Comparison of ENCODE assay signal across 8 cellular contexts in the genomic region with DNA sequence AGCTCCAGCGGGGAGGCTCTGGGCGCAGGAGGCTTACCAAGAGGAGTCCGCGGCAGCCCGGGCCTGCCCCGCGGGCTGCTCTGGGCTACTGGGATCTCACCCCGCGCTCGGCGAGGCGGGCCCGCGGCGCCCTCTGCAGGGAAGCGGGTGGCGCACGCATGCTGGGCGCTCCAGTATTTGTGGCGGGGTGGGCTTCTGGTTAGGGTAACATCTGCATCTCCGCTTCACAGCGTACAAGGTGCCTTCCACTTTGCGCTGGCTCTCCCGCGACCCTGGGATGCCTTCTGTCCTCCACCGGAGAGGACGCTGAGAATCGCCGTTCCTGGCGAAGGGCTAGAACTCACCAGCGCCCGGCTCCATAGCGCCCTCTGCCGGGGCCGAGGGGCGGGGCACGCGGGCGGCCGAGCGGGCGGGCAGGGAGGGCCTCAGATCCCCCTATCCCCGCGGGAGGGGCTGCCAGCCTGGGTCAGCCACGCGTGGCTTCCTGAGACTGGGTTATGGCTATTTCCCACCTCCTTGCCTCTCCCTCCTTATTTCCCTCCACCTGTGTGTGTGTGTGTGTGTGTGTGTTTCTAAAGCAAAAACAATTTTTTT. TPM values are rescaled to one million over a fixed set of nuclear protein-coding genes. Genes with fewer than 3 reads are reported as not detected.
DNase-seq lines count a peak whose midpoint lies in the region; TF ChIP-seq lines count a peak whose summit lies in the region.

No MANE protein-coding gene starts in this region.

- no peaks in the 10 kb centered on the region; the same call in 1 of the 2 replicates for H3K27me3 ChIP-seq in SJCRH30
- no peaks in the 10 kb centered on the region for H3K27me3 ChIP-seq in ovary
- H3K27me3 ChIP-seq in thyroid gland: no peaks in the 10 kb centered on the region

- in situ Hi-C loops in G401 (cut with HindIII; ENCODE audit: low sequenced_read_pairs): no loop called here

- CTCF ChIA-PET in activated naive CD4-positive, alpha-beta T cell treated with anti-CD3 and anti-CD28 coated beads for 36 hours (lab: Charles Lee): interaction anchor here (0.6 to 5.2 kb wide), 42 partner anchors 8 to 477 kb away, joined by 3 to 49 read pairs (median 4); partner anchors contain the start of genes CTBS, GNG5, PRKACB and SPATA1

- H3K4me1 ChIP-seq in SJCRH30 (no peaks in the 10 kb centered on the region), ovary (ENCODE audit: insufficient read depth) (peaks cover 2% of the 10 kb centered on the region), thyroid gland (peaks cover 0 to 6% of the 10 kb centered on the region in 2 donors)

- H3K9me3 ChIP-seq in SJCRH30 (replicated peaks) (no peaks in the 10 kb centered on the region), ovary (no peaks in the 10 kb centered on the region), thyroid gland (no peaks in the 10 kb centered on the region)

- no peaks in the 10 kb centered on the region for H3K9me3 Mint-ChIP-seq in activated naive CD4-positive, alpha-beta T cell treated with anti-CD3 and anti-CD28 coated beads for 36 hours

- peak overlapping the region; percentile 93 for H3K4me3 Mint-ChIP-seq in activated naive CD4-positive, alpha-beta T cell treated with anti-CD3 and anti-CD28 coated beads for 36 hours

- peak overlapping the region; percentile 56 for H3K4me3 ChIP-seq in SJCRH30
- H3K4me3 ChIP-seq in ovary: peak overlapping the region; percentile 69
- H3K4me3 ChIP-seq in thyroid gland (replicated peaks in 1 of 3): peak overlapping the region; percentile 2 to 39 (median 34)

- no peaks in the 10 kb centered on the region for H3K36me3 Mint-ChIP-seq in activated naive CD4-positive, alpha-beta T cell treated with anti-CD3 and anti-CD28 coated beads for 36 hours (ENCODE audit: low read depth)

- TF ChIP-seq CTCF in ovary (IDR thresholded peaks at IDR 0.05): peak; percentile 79 to 97 (median 85)
- peak; percentile 67 to 99 (median 94) for TF ChIP-seq CTCF in thyroid gland (IDR thresholded peaks at IDR 0.05)

- no peaks in the 10 kb centered on the region for H3K27me3 Mint-ChIP-seq in activated naive CD4-positive, alpha-beta T cell treated with anti-CD3 and anti-CD28 coated beads for 36 hours (ENCODE audit: low read depth)

- DNase-seq in G401 (ENCODE audit: low spot score) (peak; percentile 79), HCEC 1CT (peak; percentile 47), M059J (ENCODE audit: low read depth) (peak; percentile 80), SJCRH30 (peak; percentile 73 to 81), head of caudate nucleus (peak; percentile 37 to 90 (median 79)), ovary (peak; percentile 64 to 88 (median 74)), thyroid gland (peak; percentile 82 to 83)
- peak; percentile 85 for DNase-seq in activated naive CD4-positive, alpha-beta T cell treated with anti-CD3 and anti-CD28 coated beads for 36 hours

- H3K4me1 Mint-ChIP-seq in activated naive CD4-positive, alpha-beta T cell treated with anti-CD3 and anti-CD28 coated beads for 36 hours (ENCODE audit: low read depth): peaks cover 18% of the 10 kb centered on the region

- no peak for TF ChIP-seq EP300 in ovary (IDR thresholded peaks at IDR 0.05)

- H3K27ac ChIP-seq in SJCRH30 (no peak overlapping the region), ovary (no peak overlapping the region), thyroid gland (no peak overlapping the region)

- H3K27ac Mint-ChIP-seq in activated naive CD4-positive, alpha-beta T cell treated with anti-CD3 and anti-CD28 coated beads for 36 hours: peak overlapping the region; percentile 94

- intact Hi-C loops in activated naive CD4-positive, alpha-beta T cell treated with anti-CD3 and anti-CD28 coated beads for 36 hours (cut with micrococcal nuclease): loop anchor here (1.0 to 10.0 kb wide), 11 partner anchors 69 to 716 kb away; partner anchors contain the start of genes GNG5, RPF1, SPATA1 and SSX2IP
- intact Hi-C loops in head of caudate nucleus (cut with DNase I): loop anchor here (5.0 to 10.0 kb wide), 3 partner anchors 114 to 476 kb away; partner anchors contain the start of genes GNG5, PRKACB and SPATA1
- intact Hi-C loops in ovary (cut with DNase I): no loop called here
- intact Hi-C loops in thyroid gland (cut with DNase I): no loop called here

- H3K36me3 ChIP-seq in SJCRH30 (no peaks in the 10 kb centered on the region), ovary (no peaks in the 10 kb centered on the region), thyroid gland (no peaks in the 10 kb centered on the region)

- TF ChIP-seq POLR2A in ovary (IDR thresholded peaks at IDR 0.05): no peak
- TF ChIP-seq POLR2A in thyroid gland (IDR thresholded peaks at IDR 0.05): no peak

- WGBS in ovary, 3 donors: 1% methylated on average over 41 to 46 of the region's 46 CpGs
- 0 to 1% methylated on average over 17 to 32 of the region's 46 CpGs for WGBS in thyroid gland, 2 donors

RNA-seq across cellular contexts. Expression of gene CTBS, which starts 46.6 kb away (rescaled TPM):
- total RNA-seq in G401 (2014; rRNA removed; shearing (Covaris generic)): 3.6 and 3.9 TPM in 2 replicates
- total RNA-seq in M059J (2014; rRNA removed; shearing (Covaris generic)): 28.4 and 40.2 TPM in 2 replicates
- 4.6 and 5.3 TPM in 2 replicates for total RNA-seq in SJCRH30 (2014; rRNA removed; shearing (Covaris generic))
- 10 to 100 TPM; 21.1 to 21.2 TPM for total RNA-seq in activated naive CD4-positive, alpha-beta T cell treated with anti-CD3 and anti-CD28 coated beads for 36 hours
- total RNA-seq in ovary: 10 to 100 TPM in 4 of 7 donors, 1 to 10 TPM in 3; 8.7 to 16.1 (median 11.9) TPM
- polyA plus RNA-seq in ovary: 10 to 100 TPM; 10.5 to 27.5 TPM
- 10 to 100 TPM; 14.9 to 24.1 (median 17.1) TPM for total RNA-seq in thyroid gland

Comparison
In these comparisons a context has a peak if more than half of its experiments do, and no peak if none do; other contexts are left out.
1. intact Hi-C loops: an anchor here in activated naive CD4-positive, alpha-beta T cell treated with anti-CD3 and anti-CD28 coated beads for 36 hours (1.0 to 10.0 kb wide) and head of caudate nucleus (5.0 to 10.0 kb wide); none called in ovary and thyroid gland.